Comparison of ENCODE assay signal across 1 cellular context in genomic region chr1:8411803-8412182, GRCh38.
TF ChIP-seq lines count a peak whose summit lies in the region.

No MANE protein-coding gene starts in this region.

TF ChIP-seq in GM23338, 12 proteins besides CTCF, POLR2A, EP300 and RAD21 (continued from another document):
- TF ChIP-seq REST (IDR thresholded peaks at IDR 0.05; ENCODE audit: unreplicated experiment) (no peak), POLR2AphosphoS5 (IDR thresholded peaks at IDR 0.05; ENCODE audit: low read depth) (no peak), EZH2phosphoT487 (IDR thresholded peaks at IDR 0.05; ENCODE audit: unreplicated experiment) (no peak), NANOG (IDR thresholded peaks at IDR 0.05; ENCODE audit: borderline replicate concordance) (no peak)
